ENCODE assay signal across 8 cellular contexts in genomic region chr7:36967387-36967786, GRCh38.
DNase-seq lines count a peak whose midpoint lies in the region; ATAC-seq, FAIRE-seq and TF ChIP-seq lines count a peak whose summit lies in the region.

No MANE protein-coding gene starts in this region.

- no TSS peak for BruUV-seq in mammary epithelial cell (replicated peaks; lab: Mats Ljungman, UMichigan)

- H3K27ac ChIP-seq in mammary epithelial cell (ENCODE audit: insufficient read depth, low read depth, low read length) (no peak overlapping the region), tibial artery (no peak overlapping the region)

- H2AFZ ChIP-seq in mammary epithelial cell (ENCODE audit: low read depth, low read length): peak overlapping the region; percentile 53

- no peaks in the 10 kb centered on the region for H3K4me1 ChIP-seq in mammary epithelial cell (ENCODE audit: insufficient read depth, low read length)
- H3K4me1 ChIP-seq in tibial artery: peaks cover 0 to 6% (median 0%) of the 10 kb centered on the region in 4 donors

- no peaks in the 10 kb centered on the region for H4K20me1 ChIP-seq in mammary epithelial cell (ENCODE audit: insufficient read depth, low read length)

- no peaks in the 10 kb centered on the region for H3K27me3 ChIP-seq in mammary epithelial cell (ENCODE audit: insufficient read depth, low read length)
- H3K27me3 ChIP-seq in kidney epithelial cell (ENCODE audit: control insufficient read depth, insufficient read depth, low read length): no peaks in the 10 kb centered on the region
- H3K27me3 ChIP-seq in tibial artery: no peaks in the 10 kb centered on the region

- TF ChIP-seq CTCF in mammary epithelial cell (conservative IDR thresholded peaks at IDR 0.05 in 1 of 2, IDR thresholded peaks at IDR 0.05 in 1 of 2; ENCODE audit: extremely low read depth in 1 of 2, insufficient read depth in 1 of 2, low read depth in 1 of 2, low read length in 2 of 2) (peak; percentile 74 to 78), kidney epithelial cell (IDR thresholded peaks at IDR 0.05; ENCODE audit: insufficient read depth, low read length, poor library complexity, severe bottlenecking) (peak; percentile 72), tibial artery (IDR thresholded peaks at IDR 0.05) (peak; percentile 68 to 78)

- H3K9me3 ChIP-seq in mammary epithelial cell (replicated peaks; ENCODE audit: insufficient read depth, low read length) (no peaks in the 10 kb centered on the region), tibial artery (no peaks in the 10 kb centered on the region)

- FAIRE-seq in GM18507 (lab: Jason Lieb, UNC): peak; percentile 60

- H3K4me2 ChIP-seq in mammary epithelial cell (ENCODE audit: insufficient read depth, low read depth, low read length): no peak overlapping the region

- intact Hi-C loops in mammary epithelial cell (cut with micrococcal nuclease): loop anchor here (1.0 to 10.0 kb wide), 4 partner anchors 215 to 481 kb away; no protein-coding TSS in a partner anchor
- intact Hi-C loops in tibial artery (cut with DNase I; ENCODE audit: low total_unique reads): loop anchor here (5.0 kb wide), 1 partner anchor 215 kb away; no protein-coding TSS in a partner anchor

- CTCF ChIA-PET in mammary epithelial cell (lab: Charles Lee; ENCODE audit: low non-redundant PET): interaction anchor here (0.6 kb wide), 1 partner anchor 285 kb away, joined by 4 read pairs; no protein-coding TSS in a partner anchor

- no peak overlapping the region for H3K9ac ChIP-seq in mammary epithelial cell (ENCODE audit: insufficient read depth, low read length)

- DNase-seq in ACHN: peak; percentile 80
- DNase-seq in GM18507 (ENCODE audit: extremely low spot score, insufficient read length, low read depth): no peak
- peak; percentile 65 for DNase-seq in NCI-H460 (ENCODE audit: extremely low read depth, low read depth)
- DNase-seq in mammary epithelial cell: peak; percentile 52
- no peak for DNase-seq in kidney epithelial cell (ENCODE audit: low read depth)
- peak; percentile 53 to 71 for DNase-seq in tibial artery
- no peak for DNase-seq in stimulated activated naive CD4-positive, alpha-beta T cell treated with Interleukin-2 at 50 U/mL for 16 hours (lab: John Stamatoyannopoulos, UW)

- H3K36me3 ChIP-seq in mammary epithelial cell (ENCODE audit: insufficient read depth, low read length) (no peaks in the 10 kb centered on the region), kidney epithelial cell (ENCODE audit: control insufficient read depth, insufficient read depth, low read length) (no peaks in the 10 kb centered on the region), tibial artery (no peaks in the 10 kb centered on the region)

- no peak overlapping the region for H3K4me3 ChIP-seq in mammary epithelial cell (replicated peaks in 1 of 3; ENCODE audit: insufficient read depth in 1 of 3, low read depth in 2 of 3, low read length in 3 of 3)
- H3K4me3 ChIP-seq in kidney epithelial cell (ENCODE audit: low read depth, low read length): no peak overlapping the region
- H3K4me3 ChIP-seq in tibial artery: no peak overlapping the region

- dilution Hi-C loops in mammary epithelial cell (cut with HindIII; ENCODE audit: low sequenced_read_pairs): no loop called here

- 61% methylated on average over 4 of the region's 4 CpGs for WGBS in mammary epithelial cell (ENCODE audit: low coverage, missing lambda C conversion rate)

- in situ Hi-C loops in ACHN (cut with HindIII; ENCODE audit: low pct_ligation_motif_present, low pct_unique_long_range_greater_than_20kb, low sequenced_read_pairs): loop anchor here (25.0 kb wide), 1 partner anchor 480 kb away; no protein-coding TSS in a partner anchor
- in situ Hi-C loops in mammary epithelial cell (cut with MboI; ENCODE audit: low sequenced_read_pairs in 2 of 2): no loop called here

- ATAC-seq in HG02840 (IDR thresholded peaks at IDR 0.05; ENCODE audit: low FRiP score, unreplicated experiment): no peak

- no peaks in the 10 kb centered on the region for H3K79me2 ChIP-seq in mammary epithelial cell (ENCODE audit: insufficient read depth, low read length)

Comparison
In these comparisons a context has a peak if more than half of its experiments do, and no peak if none do; other contexts are left out.
1. DNase-seq: peak in ACHN (single experiment), NCI-H460 (single experiment), mammary epithelial cell (single experiment) and tibial artery (2 of 2); none in GM18507 (single experiment), kidney epithelial cell (single experiment) and stimulated activated naive CD4-positive, alpha-beta T cell treated with Interleukin-2 at 50 U/mL for 16 hours (single experiment).
2. Peak in every context shown above with its lines, with median percentiles within 50 percentile points of each other: CTCF ChIP-seq.